In genomic region chr3:195226900-195227447, GRCh38 we compare ENCODE assay signal across 10 cellular contexts. TPM values are rescaled to one million over a fixed set of nuclear protein-coding genes. Genes with fewer than 3 reads are reported as not detected.
DNase-seq lines count a peak whose midpoint lies in the region; ATAC-seq, FAIRE-seq and TF ChIP-seq lines count a peak whose summit lies in the region.
"Had no signal": no experiment of that assay in that cellular context is flagged by ENCODE, and none has a peak within 500 bp of the region (broad histone marks: within the 10 kb centered on the region; RNA-seq: fewer than 3 reads in every experiment).

No MANE protein-coding gene starts in this region.

- H3K9me3 ChIP-seq in Loucy (ENCODE audit: insufficient read depth, low read depth, low read length) = no peaks in the 10 kb centered on the region
- peaks cover 0 to 6% of the 10 kb centered on the region in 2 donors for H3K9me3 ChIP-seq in ascending aorta
- H3K9me3 ChIP-seq: HAP-1 had no signal

- H4K20me1 ChIP-seq in Loucy (ENCODE audit: insufficient read depth, low read length, poor library complexity, severe bottlenecking) = no peaks in the 10 kb centered on the region

- TF ChIP-seq POLR2A in GM12892 (IDR thresholded peaks at IDR 0.05; ENCODE audit: low read depth, low read length) = no peak

- peaks cover 15% of the 10 kb centered on the region; the same call in 1 of the 2 replicates for H3K36me3 ChIP-seq in Loucy (ENCODE audit: insufficient read depth, low read length)
- no peaks in the 10 kb centered on the region for H3K36me3 ChIP-seq in ascending aorta
- H3K36me3 ChIP-seq: HAP-1 had no signal

- DNase-seq in ELR (ENCODE audit: low read depth) = peak; percentile 21
- peak; percentile 48 for DNase-seq in ecto neural progenitor cell (ENCODE audit: low spot score)
- no peak for DNase-seq in nephron progenitor cell
- no peak for DNase-seq in OCI-M2 (lab: John Stamatoyannopoulos, UW; ENCODE audit: unreplicated experiment)
- DNase-seq in GM12892 (ENCODE audit: insufficient read length) = no peak
- no peak for DNase-seq in ascending aorta (ENCODE audit: low spot score in 2 of 2)
- DNase-seq: effector memory CD8-positive, alpha-beta T cell had no signal

- H3K4me2 ChIP-seq in Loucy (ENCODE audit: low read depth, low read length, poor library complexity, severe bottlenecking) = peak overlapping the region; percentile 38

- TF ChIP-seq CTCF in Loucy (conservative IDR thresholded peaks at IDR 0.05; ENCODE audit: low read length) (peak; percentile 85), nephron progenitor cell (IDR thresholded peaks at IDR 0.05) (peak; percentile 24), ascending aorta (IDR thresholded peaks at IDR 0.05) (no peak)

- no peak overlapping the region for H3K4me3 Mint-ChIP-seq in nephron progenitor cell
- H3K4me3 Mint-ChIP-seq: effector memory CD8-positive, alpha-beta T cell had no signal

- peaks cover 4% of the 10 kb centered on the region for H3K27me3 Mint-ChIP-seq in nephron progenitor cell (ENCODE audit: low read depth, poor library complexity)
- H3K27me3 Mint-ChIP-seq: effector memory CD8-positive, alpha-beta T cell had no signal

- FAIRE-seq in GM12892 (lab: Jason Lieb, UNC) = no peak

- H3K79me2 ChIP-seq in Loucy (ENCODE audit: insufficient read depth, low read length) = no peaks in the 10 kb centered on the region; the same call in 1 of the 2 replicates

- H3K27me3 ChIP-seq in Loucy (ENCODE audit: insufficient read depth, low read length, poor library complexity, severe bottlenecking) = no peaks in the 10 kb centered on the region
- no peaks in the 10 kb centered on the region for H3K27me3 ChIP-seq in ascending aorta

- H3K9me2 ChIP-seq in Loucy (replicated peaks; ENCODE audit: low read depth, low read length) = no peaks in the 10 kb centered on the region

- no peak overlapping the region for H3K27ac ChIP-seq in ascending aorta

- H3K9ac ChIP-seq in Loucy (ENCODE audit: low read depth, low read length, poor library complexity, severe bottlenecking) = peak overlapping the region; percentile 56

- H3F3A ChIP-seq in Loucy (ENCODE audit: low read depth) = no peaks in the 10 kb centered on the region

- peaks cover 38% of the 10 kb centered on the region for H3K4me1 ChIP-seq in Loucy (ENCODE audit: insufficient read depth, low read length, poor library complexity, severe bottlenecking)
- H3K4me1 ChIP-seq in ascending aorta = peaks cover 15 to 24% of the 10 kb centered on the region in 2 donors
- H3K4me1 ChIP-seq: HAP-1 had no signal

- H3K4me1 Mint-ChIP-seq in nephron progenitor cell = peaks cover 30% of the 10 kb centered on the region

- ATAC-seq in HG03045 (IDR thresholded peaks at IDR 0.05; ENCODE audit: unreplicated experiment) = no peak
- ATAC-seq: effector memory CD8-positive, alpha-beta T cell had no signal

- no peak overlapping the region for H3K27ac Mint-ChIP-seq in nephron progenitor cell

- H3K4me3 ChIP-seq in Loucy (ENCODE audit: low read length, poor library complexity, severe bottlenecking) = peak overlapping the region; percentile 5
- H3K4me3 ChIP-seq in ascending aorta = no peak overlapping the region
- H3K4me3 ChIP-seq: HAP-1 had no signal

- H2AFZ ChIP-seq in Loucy (ENCODE audit: low read length) = no peak overlapping the region

- peaks cover 14% of the 10 kb centered on the region for H3K9me3 Mint-ChIP-seq in nephron progenitor cell
- H3K9me3 Mint-ChIP-seq: effector memory CD8-positive, alpha-beta T cell had no signal

- peaks cover 26% of the 10 kb centered on the region for H3K36me3 Mint-ChIP-seq in nephron progenitor cell (ENCODE audit: low read depth)

- intact Hi-C loops in ascending aorta (cut with DNase I) = no loop called here

RNA-seq across cellular contexts. Expression of gene XXYLT1, which starts 44.0 kb away (rescaled TPM):
- 4.8 TPM for polyA plus RNA-seq in GM12892 (2012; ENCODE audit: missing spikeins)
- 41.0 TPM for total RNA-seq in ascending aorta

Comparison
In these comparisons a context has a peak if more than half of its experiments do, and no peak if none do; other contexts are left out.
1. DNase-seq: peak in ELR (single experiment) and ecto neural progenitor cell (single experiment); none in nephron progenitor cell (single experiment), OCI-M2 (single experiment), GM12892 (single experiment) and ascending aorta (0 of 2).
2. CTCF ChIP-seq: peak in Loucy (single experiment) and nephron progenitor cell (single experiment); none in ascending aorta (0 of 3).